In genomic region chr13:113183450-113184129, GRCh38 we compare ENCODE assay signal across 1 cellular context.
TF ChIP-seq lines count a peak whose summit lies in the region.

No MANE protein-coding gene starts in this region.

TF ChIP-seq in HepG2, 621 proteins besides CTCF, POLR2A, EP300 and RAD21 (continued from another document and continues in another):
- TF ChIP-seq ZNF335 (CRISPR knock-in tag; IDR thresholded peaks at IDR 0.05) (no peak), ZBTB8A (CRISPR knock-in tag; IDR thresholded peaks at IDR 0.05; ENCODE audit: borderline replicate concordance, low read depth) (no peak), ATF7-NPFF (CRISPR knock-in tag; IDR thresholded peaks at IDR 0.05; ENCODE audit: low read depth) (no peak; the same call in 1 of the 2 replicates), PBX2 (CRISPR knock-in tag; IDR thresholded peaks at IDR 0.05) (no peak), JARID2 (CRISPR knock-in tag; IDR thresholded peaks at IDR 0.05; ENCODE audit: insufficient replicate concordance) (no peak), ZBTB40 (IDR thresholded peaks at IDR 0.05) (no peak), ZBTB40 (CRISPR knock-in tag; IDR thresholded peaks at IDR 0.05) (peak; percentile 55; the same call in 1 of the 2 replicates), SP4 (CRISPR knock-in tag; IDR thresholded peaks at IDR 0.05) (no peak), SATB2 (CRISPR knock-in tag; IDR thresholded peaks at IDR 0.05) (no peak), NFE2L1 (CRISPR knock-in tag; IDR thresholded peaks at IDR 0.05; ENCODE audit: borderline replicate concordance) (no peak), IKZF5 (CRISPR knock-in tag; IDR thresholded peaks at IDR 0.05) (peak; percentile 69), ZNF646 (CRISPR knock-in tag; IDR thresholded peaks at IDR 0.05) (no peak), GMEB2 (CRISPR knock-in tag; IDR thresholded peaks at IDR 0.05; ENCODE audit: low read depth) (no peak), ELF3 (CRISPR knock-in tag; IDR thresholded peaks at IDR 0.05) (peak; percentile 66), ZNF589 (CRISPR knock-in tag; conservative IDR thresholded peaks at IDR 0.05) (no peak), ZNF704 (CRISPR knock-in tag; IDR thresholded peaks at IDR 0.05; ENCODE audit: borderline replicate concordance) (no peak), HIC2 (CRISPR knock-in tag; IDR thresholded peaks at IDR 0.05; ENCODE audit: low read depth) (no peak), RORA (CRISPR knock-in tag; IDR thresholded peaks at IDR 0.05) (no peak), ATF2 (CRISPR knock-in tag; IDR thresholded peaks at IDR 0.05) (no peak), MAX (IDR thresholded peaks at IDR 0.05) (peak; percentile 84), AGO1 (IDR thresholded peaks at IDR 0.05; ENCODE audit: low read depth, low read length, poor library complexity, severe bottlenecking) (no peak), ZNF446 (CRISPR knock-in tag; IDR thresholded peaks at IDR 0.05) (no peak), ZNF616 (CRISPR knock-in tag; IDR thresholded peaks at IDR 0.05; ENCODE audit: low read depth) (no peak), ZNF605 (CRISPR knock-in tag; IDR thresholded peaks at IDR 0.05) (peak; percentile 54; the same call in 1 of the 2 replicates), PHB2 (IDR thresholded peaks at IDR 0.05; ENCODE audit: partially characterized antibody) (no peak), MXD3 (CRISPR knock-in tag; IDR thresholded peaks at IDR 0.05) (no peak), ZNF891 (CRISPR knock-in tag; IDR thresholded peaks at IDR 0.05) (no peak), ZNF660 (CRISPR knock-in tag; IDR thresholded peaks at IDR 0.05; ENCODE audit: borderline replicate concordance, low read depth) (no peak), TCF7L2 (IDR thresholded peaks at IDR 0.05; ENCODE audit: low read depth, low read length) (no peak)
